14 cellular contexts compared by ENCODE assay signal in the genomic region with DNA sequence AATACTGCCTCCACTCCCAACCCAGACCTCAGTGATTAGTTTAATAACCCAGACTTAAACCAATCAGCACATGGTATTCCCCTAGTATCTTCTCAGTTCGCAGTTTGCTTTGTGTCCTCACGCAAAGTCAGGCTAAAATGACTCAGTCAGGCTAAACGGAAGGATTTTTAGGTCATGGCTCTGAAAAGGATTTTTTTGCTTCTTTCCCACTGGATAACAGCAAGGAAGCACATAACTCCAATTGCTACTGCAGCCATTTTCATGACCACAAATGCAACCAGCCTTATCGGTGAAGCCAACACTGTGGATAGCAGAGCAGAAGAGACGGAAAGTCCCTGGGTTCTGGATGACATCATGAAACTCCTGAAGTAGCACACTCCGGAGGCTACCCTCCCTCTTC.
A peak's percentile ranks its signal among the peaks of the same experiment; 100 is the strongest.
DNase-seq lines count a peak whose midpoint lies in the region; ATAC-seq, FAIRE-seq and TF ChIP-seq lines count a peak whose summit lies in the region.
"Had no signal": no experiment of that assay in that cellular context is flagged by ENCODE, and none has a peak within 500 bp of the region (broad histone marks: within the 10 kb centered on the region; RNA-seq: fewer than 3 reads in every experiment).

No MANE protein-coding gene starts in this region.

- H3K4me1 ChIP-seq in Peyer's patch, result no peaks in the 10 kb centered on the region

- H3K27ac ChIP-seq in Peyer's patch, result no peak overlapping the region

- no peaks in the 10 kb centered on the region for H3K9me3 ChIP-seq in Peyer's patch

- TF ChIP-seq POLR2A in GM12892 (IDR thresholded peaks at IDR 0.05; ENCODE audit: low read depth, low read length) (no peak), Peyer's patch (IDR thresholded peaks at IDR 0.05) (no peak), GM18505 (IDR thresholded peaks at IDR 0.05; ENCODE audit: borderline replicate concordance, extremely low read depth, insufficient read depth, insufficient read length) (no peak)

- H3K4me1 Mint-ChIP-seq in progenitor cell of endocrine pancreas (ENCODE audit: low read depth), result no peaks in the 10 kb centered on the region
- H3K4me1 Mint-ChIP-seq: activated naive CD8-positive, alpha-beta T cell treated with anti-CD3 and anti-CD28 coated beads, Interleukin-2, amount 50 U/mL, for 24 hours; natural killer cell had no signal

- ATAC-seq in GM18505 (IDR thresholded peaks at IDR 0.05; ENCODE audit: unreplicated experiment), result no peak
- ATAC-seq: activated naive CD8-positive, alpha-beta T cell treated with anti-CD3 and anti-CD28 coated beads, Interleukin-2, amount 50 U/mL, for 24 hours; natural killer cell had no signal

- peak; percentile 38 for FAIRE-seq in GM12892 (lab: Jason Lieb, UNC)

- no peak for DNase-seq in GM12892 (ENCODE audit: insufficient read length)
- peak; percentile 25 for DNase-seq in T1000 (lab: John Stamatoyannopoulos, UW)
- peak; percentile 46 for DNase-seq in fibroblast of mammary gland (ENCODE audit: low read depth)
- DNase-seq in progenitor cell of endocrine pancreas (ENCODE audit: low spot score, unreplicated experiment), result no peak
- DNase-seq in activated CD4-positive, alpha-beta T cell treated with anti-CD3 and anti-CD28 coated beads, Interleukin-2, amount 50 U/mL, for 4 hours, result no peak
- no peak for DNase-seq in Peyer's patch
- DNase-seq in SKM-1 (lab: John Stamatoyannopoulos, UW; ENCODE audit: unreplicated experiment), result no peak
- DNase-seq: activated naive CD8-positive, alpha-beta T cell treated with anti-CD3 and anti-CD28 coated beads, Interleukin-2, amount 50 U/mL, for 24 hours; activated T-cell treated with anti-CD3 and anti-CD28 coated beads, Interleukin-2, amount 50 U/mL, for 1 hour; CD4-positive, alpha-beta T cell; effector CD4-positive, alpha-beta T cell; natural killer cell; substantia nigra had no signal

- H3K4me3 ChIP-seq in fibroblast of mammary gland (ENCODE audit: control insufficient read depth, low read depth, low read length) (no peak overlapping the region), Peyer's patch (no peak overlapping the region)

- no peaks in the 10 kb centered on the region for H3K36me3 ChIP-seq in Peyer's patch

- H3K4me3 Mint-ChIP-seq in progenitor cell of endocrine pancreas (ENCODE audit: low read depth), result no peak overlapping the region
- H3K4me3 Mint-ChIP-seq: activated naive CD8-positive, alpha-beta T cell treated with anti-CD3 and anti-CD28 coated beads, Interleukin-2, amount 50 U/mL, for 24 hours; CD4-positive, alpha-beta T cell; natural killer cell had no signal

- no peaks in the 10 kb centered on the region for H3K9me3 Mint-ChIP-seq in progenitor cell of endocrine pancreas (ENCODE audit: low read depth)
- H3K9me3 Mint-ChIP-seq: activated naive CD8-positive, alpha-beta T cell treated with anti-CD3 and anti-CD28 coated beads, Interleukin-2, amount 50 U/mL, for 24 hours; CD4-positive, alpha-beta T cell; natural killer cell had no signal

- H3K36me3 Mint-ChIP-seq in progenitor cell of endocrine pancreas (ENCODE audit: insufficient read depth), result no peaks in the 10 kb centered on the region
- H3K36me3 Mint-ChIP-seq: natural killer cell had no signal

- TF ChIP-seq CTCF in fibroblast of mammary gland (conservative IDR thresholded peaks at IDR 0.05; ENCODE audit: control insufficient read depth, insufficient read depth, low read depth, low read length), result no peak
- no peak for TF ChIP-seq CTCF in progenitor cell of endocrine pancreas (IDR thresholded peaks at IDR 0.05; ENCODE audit: unreplicated experiment)
- TF ChIP-seq CTCF in Peyer's patch (IDR thresholded peaks at IDR 0.05), result no peak

- no peaks in the 10 kb centered on the region for H3K27me3 ChIP-seq in Peyer's patch

- peak overlapping the region; percentile 25 for H3K27ac Mint-ChIP-seq in progenitor cell of endocrine pancreas
- H3K27ac Mint-ChIP-seq: activated naive CD8-positive, alpha-beta T cell treated with anti-CD3 and anti-CD28 coated beads, Interleukin-2, amount 50 U/mL, for 24 hours; CD4-positive, alpha-beta T cell; natural killer cell had no signal

- H3K27me3 Mint-ChIP-seq in progenitor cell of endocrine pancreas, result no peaks in the 10 kb centered on the region
- H3K27me3 Mint-ChIP-seq: activated naive CD8-positive, alpha-beta T cell treated with anti-CD3 and anti-CD28 coated beads, Interleukin-2, amount 50 U/mL, for 24 hours; CD4-positive, alpha-beta T cell had no signal

Comparison
In these comparisons a context has a peak if more than half of its experiments do, and no peak if none do; other contexts are left out.
1. DNase-seq: peak in T1000 (single experiment) and fibroblast of mammary gland (single experiment); none in GM12892 (single experiment), progenitor cell of endocrine pancreas (single experiment), activated CD4-positive, alpha-beta T cell treated with anti-CD3 and anti-CD28 coated beads, Interleukin-2, amount 50 U/mL, for 4 hours (0 of 2), Peyer's patch (0 of 3) and SKM-1 (single experiment).